In genomic region chr10:121357323-121357835, GRCh38 we compare ENCODE assay signal across 15 cellular contexts.
DNase-seq lines count a peak whose midpoint lies in the region; ATAC-seq, FAIRE-seq and TF ChIP-seq lines count a peak whose summit lies in the region.
"Had no signal": no experiment of that assay in that cellular context is flagged by ENCODE, and none has a peak within 500 bp of the region (broad histone marks: within the 10 kb centered on the region; RNA-seq: fewer than 3 reads in every experiment).

No MANE protein-coding gene starts in this region.

- TF ChIP-seq CTCF in SK-N-SH (IDR thresholded peaks at IDR 0.05) (no peak), pancreas (IDR thresholded peaks at IDR 0.05) (no peak), glutamatergic neuron (IDR thresholded peaks at IDR 0.05; ENCODE audit: partially characterized antibody, unreplicated experiment) (no peak)

- H3K9me3 Mint-ChIP-seq in glutamatergic neuron (ENCODE audit: unreplicated experiment): no peaks in the 10 kb centered on the region

- no peaks in the 10 kb centered on the region for H3K9me2 ChIP-seq in SK-N-SH

- no peak overlapping the region for H3K4me3 Mint-ChIP-seq in glutamatergic neuron (ENCODE audit: unreplicated experiment)
- H3K4me3 Mint-ChIP-seq: CD8-positive, alpha-beta memory T cell had no signal

- peak; percentile 51 for DNase-seq in SK-N-SH
- DNase-seq in kidney tubule cell (ENCODE audit: low spot score): peak; percentile 53
- no peak for DNase-seq in pancreas
- no peak for DNase-seq in glutamatergic neuron
- no peak for DNase-seq in left ventricle myocardium superior
- DNase-seq: CD8-positive, alpha-beta memory T cell; DMS53; GF-D8 had no signal

- H3K4me2 ChIP-seq in SK-N-SH: no peak overlapping the region
- H3K4me2 ChIP-seq: BLaER1 had no signal

- no peaks in the 10 kb centered on the region for H4K20me1 ChIP-seq in SK-N-SH (ENCODE audit: insufficient read depth)
- H4K20me1 ChIP-seq: BLaER1 had no signal

- H3K27ac ChIP-seq in SK-N-SH (ENCODE audit: low read depth in 2 of 2, low read length in 1 of 2) (no peak overlapping the region), pancreas (no peak overlapping the region)
- H3K27ac ChIP-seq: 22Rv1, BLaER1, HL-60 had no signal

- TF ChIP-seq EP300 in SK-N-SH (IDR thresholded peaks at IDR 0.05; ENCODE audit: borderline replicate concordance in 1 of 2, low read depth in 1 of 2, low read length in 1 of 2): no peak

- H3K79me2 ChIP-seq in SK-N-SH (ENCODE audit: insufficient read depth): no peaks in the 10 kb centered on the region

- POLR2A ChIA-PET in SK-N-SH (lab: Yijun Ruan, JAX): no interaction called here

- intact Hi-C loops in pancreas (cut with DNase I) (no loop called here), left ventricle myocardium superior (cut with micrococcal nuclease) (no loop called here)

- ATAC-seq in SK-N-SH treated with all-trans-retinoic acid at 6 μM for 48 hours: no peak
- peak in 3 of 4 donors; percentile 29 to 40 (median 30) for ATAC-seq in pancreas
- no peak for ATAC-seq in left ventricle myocardium superior
- no peak for ATAC-seq in GM19455 (IDR thresholded peaks at IDR 0.05; ENCODE audit: unreplicated experiment)
- ATAC-seq: HCT116 had no signal

- peaks cover 2% of the 10 kb centered on the region for H3K27me3 Mint-ChIP-seq in glutamatergic neuron (ENCODE audit: unreplicated experiment)

- no peak overlapping the region for H3K4me3 ChIP-seq in SK-N-SH (ENCODE audit: low read depth in 2 of 2, low read length in 1 of 2)
- H3K4me3 ChIP-seq in pancreas: no peak overlapping the region
- H3K4me3 ChIP-seq: BLaER1 had no signal

- H3K9me3 ChIP-seq in SK-N-SH: no peaks in the 10 kb centered on the region
- no peaks in the 10 kb centered on the region for H3K9me3 ChIP-seq in pancreas

- 14% methylated on average over 6 of the region's 6 CpGs for WGBS in SK-N-SH (ENCODE audit: low lambda C conversion rate)
- WGBS in pancreas, 2 donors: 42 to 44% methylated on average over 6 of the region's 6 CpGs

- H3K4me1 ChIP-seq in SK-N-SH (ENCODE audit: control insufficient read depth in 1 of 2, insufficient read depth in 2 of 2, low read depth in 1 of 2, low read length in 1 of 2) (peaks cover 0 to 5% of the 10 kb centered on the region in 2 experiments; a peak in 1 of 4 replicates), pancreas (no peaks in the 10 kb centered on the region)
- H3K4me1 ChIP-seq: BLaER1 had no signal

- TF ChIP-seq RAD21 in SK-N-SH (IDR thresholded peaks at IDR 0.05; ENCODE audit: low read length): no peak

- no peak overlapping the region for H2AFZ ChIP-seq in SK-N-SH (ENCODE audit: low read depth)

- H3K36me3 Mint-ChIP-seq in glutamatergic neuron (ENCODE audit: unreplicated experiment): no peaks in the 10 kb centered on the region

- H3K27me3 ChIP-seq in SK-N-SH (ENCODE audit: insufficient read depth) (no peaks in the 10 kb centered on the region), pancreas (no peaks in the 10 kb centered on the region)
- H3K27me3 ChIP-seq: BLaER1 had no signal

- no peaks in the 10 kb centered on the region for H3F3A ChIP-seq in SK-N-SH (replicated peaks; ENCODE audit: insufficient read depth)

- H3K9ac ChIP-seq in SK-N-SH: no peak overlapping the region
- H3K9ac ChIP-seq: BLaER1 had no signal

- FAIRE-seq in pancreas (lab: Jason Lieb, UNC): no peak
- FAIRE-seq: H54 had no signal

- peaks cover 5% of the 10 kb centered on the region for H3K4me1 Mint-ChIP-seq in glutamatergic neuron (ENCODE audit: low read depth, unreplicated experiment)
- H3K4me1 Mint-ChIP-seq: CD8-positive, alpha-beta memory T cell had no signal

- no peaks in the 10 kb centered on the region for H3K36me3 ChIP-seq in SK-N-SH (replicated peaks in 1 of 2; ENCODE audit: control insufficient read depth in 1 of 2, insufficient read depth in 2 of 2, low read length in 1 of 2)
- no peaks in the 10 kb centered on the region for H3K36me3 ChIP-seq in pancreas
- H3K36me3 ChIP-seq: BLaER1 had no signal

- CTCF ChIA-PET in SK-N-SH (lab: Yijun Ruan, JAX): interaction anchor here (1.1 kb wide), 1 partner anchor 406 kb away, joined by 3 read pairs; no protein-coding TSS in a partner anchor

- no peak overlapping the region for H3K27ac Mint-ChIP-seq in glutamatergic neuron (ENCODE audit: unreplicated experiment)

TF ChIP-seq in SK-N-SH, 30 proteins besides CTCF, POLR2A, EP300 and RAD21:
- no peak for TF ChIP-seq PBX3 (IDR thresholded peaks at IDR 0.05)
- 0 out of 2 replicates have a peak, but pooled peaks have one; percentile 15 for TF ChIP-seq RCOR1 (IDR thresholded peaks at IDR 0.05; ENCODE audit: low read length)

TF ChIP-seq in SK-N-SH treated with all-trans-retinoic acid at 6 μM for 48 hours, 23 proteins besides CTCF, POLR2A, EP300 and RAD21 (continues in another document):
- TF ChIP-seq TSHZ2 (CRISPR knock-in tag; IDR thresholded peaks at IDR 0.05) (no peak), ISL1 (CRISPR knock-in tag; IDR thresholded peaks at IDR 0.05) (no peak), TCF4 (CRISPR knock-in tag; IDR thresholded peaks at IDR 0.05; ENCODE audit: borderline replicate concordance) (no peak), ZNF70 (CRISPR knock-in tag; IDR thresholded peaks at IDR 0.05) (no peak), ZNF8 (CRISPR knock-in tag; IDR thresholded peaks at IDR 0.05) (no peak), OSR1 (CRISPR knock-in tag; IDR thresholded peaks at IDR 0.05) (no peak), GLIS3 (CRISPR knock-in tag; IDR thresholded peaks at IDR 0.05) (no peak), ARNTL (CRISPR knock-in tag; IDR thresholded peaks at IDR 0.05; ENCODE audit: borderline replicate concordance, low read depth) (no peak), ESRRG (CRISPR knock-in tag; IDR thresholded peaks at IDR 0.05) (no peak)
- TF ChIP-seq, protein P1, sequence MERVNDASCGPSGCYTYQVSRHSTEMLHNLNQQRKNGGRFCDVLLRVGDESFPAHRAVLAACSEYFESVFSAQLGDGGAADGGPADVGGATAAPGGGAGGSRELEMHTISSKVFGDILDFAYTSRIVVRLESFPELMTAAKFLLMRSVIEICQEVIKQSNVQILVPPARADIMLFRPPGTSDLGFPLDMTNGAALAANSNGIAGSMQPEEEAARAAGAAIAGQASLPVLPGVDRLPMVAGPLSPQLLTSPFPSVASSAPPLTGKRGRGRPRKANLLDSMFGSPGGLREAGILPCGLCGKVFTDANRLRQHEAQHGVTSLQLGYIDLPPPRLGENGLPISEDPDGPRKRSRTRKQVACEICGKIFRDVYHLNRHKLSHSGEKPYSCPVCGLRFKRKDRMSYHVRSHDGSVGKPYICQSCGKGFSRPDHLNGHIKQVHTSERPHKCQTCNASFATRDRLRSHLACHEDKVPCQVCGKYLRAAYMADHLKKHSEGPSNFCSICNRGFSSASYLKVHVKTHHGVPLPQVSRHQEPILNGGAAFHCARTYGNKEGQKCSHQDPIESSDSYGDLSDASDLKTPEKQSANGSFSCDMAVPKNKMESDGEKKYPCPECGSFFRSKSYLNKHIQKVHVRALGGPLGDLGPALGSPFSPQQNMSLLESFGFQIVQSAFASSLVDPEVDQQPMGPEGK (CRISPR knock-in tag; IDR thresholded peaks at IDR 0.05; ENCODE audit: borderline replicate concordance): no peak
- TF ChIP-seq, protein P2, sequence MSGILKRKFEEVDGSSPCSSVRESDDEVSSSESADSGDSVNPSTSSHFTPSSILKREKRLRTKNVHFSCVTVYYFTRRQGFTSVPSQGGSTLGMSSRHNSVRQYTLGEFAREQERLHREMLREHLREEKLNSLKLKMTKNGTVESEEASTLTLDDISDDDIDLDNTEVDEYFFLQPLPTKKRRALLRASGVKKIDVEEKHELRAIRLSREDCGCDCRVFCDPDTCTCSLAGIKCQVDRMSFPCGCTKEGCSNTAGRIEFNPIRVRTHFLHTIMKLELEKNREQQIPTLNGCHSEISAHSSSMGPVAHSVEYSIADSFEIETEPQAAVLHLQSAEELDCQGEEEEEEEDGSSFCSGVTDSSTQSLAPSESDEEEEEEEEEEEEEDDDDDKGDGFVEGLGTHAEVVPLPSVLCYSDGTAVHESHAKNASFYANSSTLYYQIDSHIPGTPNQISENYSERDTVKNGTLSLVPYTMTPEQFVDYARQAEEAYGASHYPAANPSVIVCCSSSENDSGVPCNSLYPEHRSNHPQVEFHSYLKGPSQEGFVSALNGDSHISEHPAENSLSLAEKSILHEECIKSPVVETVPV (CRISPR knock-in tag; IDR thresholded peaks at IDR 0.05): no peak
- TF ChIP-seq, protein P3, sequence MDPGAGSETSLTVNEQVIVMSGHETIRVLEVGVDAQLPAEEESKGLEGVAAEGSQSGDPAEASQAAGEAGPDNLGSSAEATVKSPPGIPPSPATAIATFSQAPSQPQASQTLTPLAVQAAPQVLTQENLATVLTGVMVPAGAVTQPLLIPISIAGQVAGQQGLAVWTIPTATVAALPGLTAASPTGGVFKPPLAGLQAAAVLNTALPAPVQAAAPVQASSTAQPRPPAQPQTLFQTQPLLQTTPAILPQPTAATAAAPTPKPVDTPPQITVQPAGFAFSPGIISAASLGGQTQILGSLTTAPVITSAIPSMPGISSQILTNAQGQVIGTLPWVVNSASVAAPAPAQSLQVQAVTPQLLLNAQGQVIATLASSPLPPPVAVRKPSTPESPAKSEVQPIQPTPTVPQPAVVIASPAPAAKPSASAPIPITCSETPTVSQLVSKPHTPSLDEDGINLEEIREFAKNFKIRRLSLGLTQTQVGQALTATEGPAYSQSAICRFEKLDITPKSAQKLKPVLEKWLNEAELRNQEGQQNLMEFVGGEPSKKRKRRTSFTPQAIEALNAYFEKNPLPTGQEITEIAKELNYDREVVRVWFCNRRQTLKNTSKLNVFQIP (CRISPR knock-in tag; IDR thresholded peaks at IDR 0.05; ENCODE audit: borderline replicate concordance, low read depth): no peak

Comparison
In these comparisons a context has a peak if more than half of its experiments do, and no peak if none do; other contexts are left out.
1. DNase-seq: peak in SK-N-SH (single experiment) and kidney tubule cell (single experiment); none in pancreas (0 of 6), glutamatergic neuron (single experiment) and left ventricle myocardium superior (single experiment).
2. ATAC-seq: peak in pancreas (3 of 4); none in SK-N-SH treated with all-trans-retinoic acid at 6 μM for 48 hours (single experiment), left ventricle myocardium superior (single experiment) and GM19455 (single experiment).